Comparison of ENCODE assay signal across 8 cellular contexts in the genomic region with DNA sequence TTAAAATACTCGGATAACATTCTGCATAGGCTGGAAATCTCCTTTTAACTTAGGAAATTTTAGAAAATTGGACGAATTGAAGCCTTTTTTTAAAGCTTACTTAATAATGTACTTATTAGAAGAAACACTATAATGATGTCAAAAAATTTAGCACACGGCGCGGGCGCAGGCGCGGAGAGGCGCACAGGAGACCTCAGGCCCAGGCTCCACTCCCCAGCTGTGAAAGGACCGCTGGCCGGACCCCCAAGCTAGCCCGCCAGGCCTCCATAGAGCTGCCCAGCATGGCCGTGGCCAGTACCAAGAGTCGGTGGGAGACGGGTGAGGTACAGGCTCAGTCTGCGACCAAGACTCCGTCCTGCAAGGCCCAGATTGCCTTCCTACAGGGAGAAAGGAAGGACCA.
DNase-seq lines count a peak whose midpoint lies in the region; ATAC-seq and TF ChIP-seq lines count a peak whose summit lies in the region.
"Not testable (repeated sequence)": the region's sequence is repeated elsewhere in the genome, so short reads cannot be mapped to it uniquely, and the experiment has no call there.

No MANE protein-coding gene starts in this region.

- peak overlapping the region in 3 of 4 donors; percentile 34 to 88 (median 52) for H3K4me3 Mint-ChIP-seq in CD4-positive, CD25-positive, alpha-beta regulatory T cell
- H3K4me3 Mint-ChIP-seq in T-helper 17 cell (peak overlapping the region; percentile 57), natural killer cell (peak overlapping the region; percentile 17), type B pancreatic cell (peak overlapping the region; percentile 82)
- not testable (repeated sequence) for H3K4me3 Mint-ChIP-seq in activated CD8-positive, alpha-beta memory T cell treated with anti-CD3 and anti-CD28 coated beads, Interleukin-2, amount 10 ng/mL, durations not matched to agents 7 days and 5 days
- H3K4me3 Mint-ChIP-seq in activated naive CD8-positive, alpha-beta T cell, result peak overlapping the region; percentile 81
- peak overlapping the region; percentile 56 to 69 for H3K4me3 Mint-ChIP-seq in effector memory CD8-positive, alpha-beta T cell

- H3K27me3 Mint-ChIP-seq in CD4-positive, CD25-positive, alpha-beta regulatory T cell, result peaks cover 47% of the 10 kb centered on the region
- H3K27me3 Mint-ChIP-seq in T-helper 17 cell, result peaks cover 65% of the 10 kb centered on the region
- peaks cover 45% of the 10 kb centered on the region for H3K27me3 Mint-ChIP-seq in activated CD8-positive, alpha-beta memory T cell treated with anti-CD3 and anti-CD28 coated beads, Interleukin-2, amount 10 ng/mL, durations not matched to agents 7 days and 5 days
- H3K27me3 Mint-ChIP-seq in activated naive CD8-positive, alpha-beta T cell, result peaks cover 12% of the 10 kb centered on the region
- peaks cover 53 to 73% of the 10 kb centered on the region in 2 donors for H3K27me3 Mint-ChIP-seq in effector memory CD8-positive, alpha-beta T cell
- H3K27me3 Mint-ChIP-seq in natural killer cell (ENCODE audit: low read depth in 2 of 2), result peaks cover 31 to 42% of the 10 kb centered on the region in 2 donors
- peaks cover 75% of the 10 kb centered on the region for H3K27me3 Mint-ChIP-seq in type B pancreatic cell

- DNase-seq in CD4-positive, CD25-positive, alpha-beta regulatory T cell; T-helper 17 cell; activated CD8-positive, alpha-beta memory T cell treated with anti-CD3 and anti-CD28 coated beads, Interleukin-2, amount 10 ng/mL, durations not matched to agents 7 days and 5 days; effector memory CD8-positive, alpha-beta T cell; natural killer cell; type B pancreatic cell (ENCODE audit: extremely low spot score, unreplicated experiment): not testable (repeated sequence)

- intact Hi-C loops in natural killer cell (cut with micrococcal nuclease), result not testable (repeated sequence)

- not testable (repeated sequence) for ATAC-seq in CD4-positive, CD25-positive, alpha-beta regulatory T cell (ENCODE audit: low read depth in 2 of 2); T-helper 17 cell; activated CD8-positive, alpha-beta memory T cell treated with anti-CD3 and anti-CD28 coated beads, Interleukin-2, amount 10 ng/mL, durations not matched to agents 7 days and 5 days; effector memory CD8-positive, alpha-beta T cell (replicated peaks); natural killer cell

- not testable (repeated sequence) for H3K36me3 Mint-ChIP-seq in CD4-positive, CD25-positive, alpha-beta regulatory T cell; T-helper 17 cell (ENCODE audit: low read depth); activated CD8-positive, alpha-beta memory T cell treated with anti-CD3 and anti-CD28 coated beads, Interleukin-2, amount 10 ng/mL, durations not matched to agents 7 days and 5 days; activated naive CD8-positive, alpha-beta T cell; effector memory CD8-positive, alpha-beta T cell (ENCODE audit: insufficient read depth); natural killer cell; type B pancreatic cell

- CTCF ChIA-PET in activated CD8-positive, alpha-beta memory T cell treated with anti-CD3 and anti-CD28 coated beads, Interleukin-2, amount 10 ng/mL, durations not matched to agents 7 days and 5 days (lab: Charles Lee), result interaction anchor here (1.1 to 1.7 kb wide), 5 partner anchors 11 to 21 kb away, joined by 3 to 5 read pairs (median 4); no protein-coding TSS in a partner anchor

- peaks cover 10% of the 10 kb centered on the region for H3K27me3 ChIP-seq in CD4-positive, CD25-positive, alpha-beta regulatory T cell (ENCODE audit: control insufficient read depth, insufficient read depth, low read length)

- not testable (repeated sequence) for H3K9me3 ChIP-seq in CD4-positive, CD25-positive, alpha-beta regulatory T cell (ENCODE audit: control insufficient read depth in 2 of 2, low read length in 2 of 2); KOPT-K1 (ENCODE audit: insufficient read depth, low read length, poor library complexity, severe bottlenecking); T-helper 17 cell (ENCODE audit: control insufficient read depth, low read length, poor library complexity, severe bottlenecking)

- not testable (repeated sequence) for H3K36me3 ChIP-seq in CD4-positive, CD25-positive, alpha-beta regulatory T cell (ENCODE audit: control insufficient read depth, insufficient read depth, low read length); KOPT-K1 (ENCODE audit: insufficient read depth, low read length)

- H3K27ac ChIP-seq in CD4-positive, CD25-positive, alpha-beta regulatory T cell (ENCODE audit: insufficient read depth, low read length, poor library complexity, severe bottlenecking), result not testable (repeated sequence)
- peak overlapping the region; percentile 84 for H3K27ac ChIP-seq in KOPT-K1 (ENCODE audit: low read depth, low read length, poor library complexity, severe bottlenecking)

- H3K4me3 ChIP-seq in CD4-positive, CD25-positive, alpha-beta regulatory T cell (ENCODE audit: low read depth, low read length), result not testable (repeated sequence)

- H3K9me3 Mint-ChIP-seq in CD4-positive, CD25-positive, alpha-beta regulatory T cell; activated CD8-positive, alpha-beta memory T cell treated with anti-CD3 and anti-CD28 coated beads, Interleukin-2, amount 10 ng/mL, durations not matched to agents 7 days and 5 days (ENCODE audit: low read depth); activated naive CD8-positive, alpha-beta T cell (ENCODE audit: low read depth); effector memory CD8-positive, alpha-beta T cell; natural killer cell; type B pancreatic cell: not testable (repeated sequence)

- H3K4me1 ChIP-seq in CD4-positive, CD25-positive, alpha-beta regulatory T cell (ENCODE audit: control insufficient read depth, insufficient read depth, low read length, poor library complexity, severe bottlenecking), result not testable (repeated sequence)

- not testable (repeated sequence) for H3K4me1 Mint-ChIP-seq in CD4-positive, CD25-positive, alpha-beta regulatory T cell; T-helper 17 cell; activated naive CD8-positive, alpha-beta T cell (ENCODE audit: low read depth); effector memory CD8-positive, alpha-beta T cell (ENCODE audit: low read depth in 2 of 2); natural killer cell; type B pancreatic cell (ENCODE audit: unreplicated experiment)
- peaks cover 13% of the 10 kb centered on the region for H3K4me1 Mint-ChIP-seq in activated CD8-positive, alpha-beta memory T cell treated with anti-CD3 and anti-CD28 coated beads, Interleukin-2, amount 10 ng/mL, durations not matched to agents 7 days and 5 days

- not testable (repeated sequence) for TF ChIP-seq CTCF in natural killer cell (IDR thresholded peaks at IDR 0.05); type B pancreatic cell (conservative IDR thresholded peaks at IDR 0.05)

- H3K27ac Mint-ChIP-seq in CD4-positive, CD25-positive, alpha-beta regulatory T cell; T-helper 17 cell; activated naive CD8-positive, alpha-beta T cell; effector memory CD8-positive, alpha-beta T cell; natural killer cell; type B pancreatic cell: not testable (repeated sequence)
- H3K27ac Mint-ChIP-seq in activated CD8-positive, alpha-beta memory T cell treated with anti-CD3 and anti-CD28 coated beads, Interleukin-2, amount 10 ng/mL, durations not matched to agents 7 days and 5 days, result peak overlapping the region; percentile 83
